ENCODE assay signal across 8 cellular contexts in the genomic region with DNA sequence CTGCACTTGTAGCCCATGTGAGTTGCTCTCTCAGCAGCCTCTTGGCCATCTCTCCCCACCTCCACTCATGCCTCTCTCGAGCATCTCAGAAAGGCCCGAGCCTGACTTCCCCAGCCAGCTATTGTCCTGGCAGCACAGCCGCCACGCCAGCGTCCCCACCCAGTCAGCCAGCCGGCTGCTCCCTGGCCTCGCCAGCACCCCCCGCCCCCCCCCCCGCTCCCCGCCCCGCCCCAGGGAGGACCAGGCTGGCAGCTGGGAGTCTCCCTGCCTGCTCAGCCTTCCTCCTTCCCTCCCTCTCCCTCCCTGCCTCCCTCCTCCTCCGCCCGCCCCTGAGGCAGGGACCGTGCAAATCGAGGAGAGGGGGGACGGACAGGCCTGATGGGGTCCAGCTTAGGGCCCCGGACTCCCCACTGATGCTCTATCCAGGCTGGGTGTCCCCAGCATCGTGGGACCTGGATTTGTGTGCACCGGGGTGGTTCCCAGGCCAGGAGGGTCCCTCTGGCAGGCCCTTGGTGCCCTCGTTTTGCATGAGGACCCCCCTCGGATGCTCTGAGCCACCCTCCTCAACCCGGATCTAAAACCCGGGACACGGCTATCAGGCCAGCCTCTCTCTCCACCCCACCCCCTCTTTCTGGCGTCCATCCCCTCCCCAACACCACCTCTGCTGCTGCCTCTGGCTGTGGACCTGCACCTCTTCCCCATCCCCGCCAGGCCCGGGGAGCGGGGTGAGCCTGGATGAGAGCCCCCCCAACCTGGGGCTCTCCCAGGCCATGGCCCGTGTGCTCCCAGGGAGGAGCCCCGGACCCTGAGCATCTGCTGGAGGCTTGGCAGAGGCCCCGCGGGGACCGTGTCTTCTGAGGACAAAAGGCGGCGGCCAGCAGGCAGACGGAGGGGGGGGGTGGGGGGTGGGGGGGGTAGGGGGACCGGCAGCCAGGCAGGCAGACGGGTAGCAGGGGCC.
A peak's percentile ranks its signal among the peaks of the same experiment; 100 is the strongest.
DNase-seq lines count a peak whose midpoint lies in the region; ATAC-seq and TF ChIP-seq lines count a peak whose summit lies in the region.

A gene with protein sequence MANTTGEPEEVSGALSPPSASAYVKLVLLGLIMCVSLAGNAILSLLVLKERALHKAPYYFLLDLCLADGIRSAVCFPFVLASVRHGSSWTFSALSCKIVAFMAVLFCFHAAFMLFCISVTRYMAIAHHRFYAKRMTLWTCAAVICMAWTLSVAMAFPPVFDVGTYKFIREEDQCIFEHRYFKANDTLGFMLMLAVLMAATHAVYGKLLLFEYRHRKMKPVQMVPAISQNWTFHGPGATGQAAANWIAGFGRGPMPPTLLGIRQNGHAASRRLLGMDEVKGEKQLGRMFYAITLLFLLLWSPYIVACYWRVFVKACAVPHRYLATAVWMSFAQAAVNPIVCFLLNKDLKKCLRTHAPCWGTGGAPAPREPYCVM (plus strand): TSS at position 621 of the 958 bp plus-strand sequence. CDS start 27,833 bp downstream, outside the sequence.

- no peak within 1 kb of the TSS for H3K27ac ChIP-seq in subcutaneous abdominal adipose tissue (ENCODE audit: low read depth, low read length)

- TF ChIP-seq CTCF in choroid plexus epithelial cell (conservative IDR thresholded peaks at IDR 0.05; ENCODE audit: low read depth, low read length), result no peak

- no peaks in the 10 kb centered on the region for H3K4me1 ChIP-seq in subcutaneous abdominal adipose tissue (ENCODE audit: control insufficient read depth in 5 of 5, insufficient read depth in 5 of 5, low read length in 5 of 5)

- no peak for ATAC-seq in HG03378 (IDR thresholded peaks at IDR 0.05; ENCODE audit: unreplicated experiment)

- no peaks in the 10 kb centered on the region for H3K9me3 ChIP-seq in subcutaneous abdominal adipose tissue (ENCODE audit: control insufficient read depth in 5 of 5, low read length in 5 of 5)

- peak within 1 kb of the TSS; percentile 69 for H3K4me3 ChIP-seq in choroid plexus epithelial cell (ENCODE audit: low read depth, low read length)
- peak within 1 kb of the TSS in 4 of 5 donors; percentile 10 to 59 (median 38) for H3K4me3 ChIP-seq in subcutaneous abdominal adipose tissue (ENCODE audit: low read depth in 1 of 5, low read length in 5 of 5)

- DNase-seq in DMS53 (lab: John Stamatoyannopoulos, UW) (peak; percentile 63), NCI-H226 (peak; percentile 4), choroid plexus epithelial cell (ENCODE audit: low read depth) (peak; percentile 64), left kidney (ENCODE audit: low read depth, low spot score) (peak; percentile 89), GOT3 (lab: John Stamatoyannopoulos, UW) (no peak), SIG-M5 treated with dmso at 0.1 percent for 504 hours (lab: John Stamatoyannopoulos, UW; ENCODE audit: unreplicated experiment) (no peak)

- no peaks in the 10 kb centered on the region for H3K36me3 ChIP-seq in subcutaneous abdominal adipose tissue (ENCODE audit: control insufficient read depth in 5 of 5, insufficient read depth in 5 of 5, low read length in 5 of 5)

- peaks cover 11 to 35% (median 29%) of the 10 kb centered on the region in 5 donors for H3K27me3 ChIP-seq in subcutaneous abdominal adipose tissue (ENCODE audit: control insufficient read depth in 5 of 5, insufficient read depth in 4 of 5, low read length in 5 of 5)

- no peak within 1 kb of the TSS for H3K9ac ChIP-seq in subcutaneous abdominal adipose tissue (ENCODE audit: low read length in 5 of 5)

Comparison
In these comparisons a context has a peak if more than half of its experiments do, and no peak if none do; other contexts are left out.
1. DNase-seq: peak in DMS53 (single experiment), NCI-H226 (single experiment), choroid plexus epithelial cell (single experiment) and left kidney (single experiment); none in GOT3 (single experiment) and SIG-M5 treated with dmso at 0.1 percent for 504 hours (single experiment).